15 cellular contexts compared by ENCODE assay signal in the genomic region with DNA sequence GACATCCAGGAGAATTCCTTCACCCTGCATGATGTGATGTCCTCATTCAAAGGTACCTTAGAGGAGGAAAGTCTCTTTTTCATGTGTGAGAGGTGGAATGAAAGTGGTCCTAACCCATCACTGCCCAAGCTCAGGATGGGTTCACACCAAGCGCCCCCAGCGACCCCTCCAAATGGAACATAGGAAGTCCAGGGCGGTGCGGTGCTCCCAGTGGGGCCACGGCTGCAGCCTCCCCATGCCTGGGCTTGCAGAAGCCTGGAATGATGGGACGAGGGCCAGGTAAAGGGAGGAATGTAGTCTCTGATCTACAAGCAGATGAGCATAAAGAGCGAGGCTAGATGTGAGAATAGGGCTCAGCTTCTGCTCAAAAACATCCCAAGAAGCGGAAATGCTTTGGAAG.
DNase-seq lines count a peak whose midpoint lies in the region; TF ChIP-seq lines count a peak whose summit lies in the region.
"Had no signal": no experiment of that assay in that cellular context is flagged by ENCODE, and none has a peak within 500 bp of the region (broad histone marks: within the 10 kb centered on the region; RNA-seq: fewer than 3 reads in every experiment).

No MANE protein-coding gene starts in this region.

- H2AFZ ChIP-seq in Karpas-422 (ENCODE audit: low read length) = no peak overlapping the region

- no peaks in the 10 kb centered on the region for H3K27me3 ChIP-seq in Karpas-422 (ENCODE audit: low read length)

- H3K79me2 ChIP-seq in Karpas-422 (ENCODE audit: low read length) = no peaks in the 10 kb centered on the region

- peak overlapping the region in 4 of 5 experiments; percentile 59 to 94 (median 92) for H3K27ac Mint-ChIP-seq in brain
- peak overlapping the region; percentile 4 for H3K27ac Mint-ChIP-seq in dendritic cell treated with granulocyte-macrophage colony-stimulating factor and Interleukin-4, amounts not matched to agents 40 ng/mL and 50 ng/mL, for 4 days
- H3K27ac Mint-ChIP-seq: CD4-positive, alpha-beta memory T cell had no signal

- no peaks in the 10 kb centered on the region for H4K20me1 ChIP-seq in Karpas-422 (ENCODE audit: insufficient read depth, low read depth, low read length)

- no peak for DNase-seq in erythroblast (lab: John Stamatoyannopoulos, UW)
- DNase-seq in H4 (ENCODE audit: low spot score) = no peak
- no peak for DNase-seq in Karpas-422
- DNase-seq: C1 segment of cervical spinal cord; Calu3; CD4-positive, alpha-beta memory T cell; COR-L47; DMS53; GF-D8; GOT3; H7; HCEC 1CT had no signal

- H3K9me2 ChIP-seq in Karpas-422 (replicated peaks; ENCODE audit: insufficient read depth, low read length) = no peaks in the 10 kb centered on the region

- peak overlapping the region in 1 of 5 experiments; percentile 19 for H3K4me3 Mint-ChIP-seq in brain
- H3K4me3 Mint-ChIP-seq in dendritic cell treated with granulocyte-macrophage colony-stimulating factor and Interleukin-4, amounts not matched to agents 40 ng/mL and 50 ng/mL, for 4 days = no peak overlapping the region
- H3K4me3 Mint-ChIP-seq: CD4-positive, alpha-beta memory T cell had no signal

- no peak overlapping the region for H3K4me2 ChIP-seq in Karpas-422 (ENCODE audit: low read depth, low read length, poor library complexity, severe bottlenecking)

- no peak overlapping the region for H3K9ac ChIP-seq in Karpas-422 (ENCODE audit: low read length)

- H3K9me3 Mint-ChIP-seq in brain = no peaks in the 10 kb centered on the region
- no peaks in the 10 kb centered on the region for H3K9me3 Mint-ChIP-seq in dendritic cell treated with granulocyte-macrophage colony-stimulating factor and Interleukin-4, amounts not matched to agents 40 ng/mL and 50 ng/mL, for 4 days
- H3K9me3 Mint-ChIP-seq: CD4-positive, alpha-beta memory T cell had no signal

- no peak overlapping the region for H3K4me3 ChIP-seq in Karpas-422 (ENCODE audit: low read length)

- H3K27ac ChIP-seq in temporal lobe (ENCODE audit: low read depth, low read length) = peak overlapping the region; percentile 17
- no peak overlapping the region for H3K27ac ChIP-seq in Karpas-422 (ENCODE audit: low read length)

- intact Hi-C loops in dendritic cell treated with granulocyte-macrophage colony-stimulating factor and Interleukin-4, amounts not matched to agents 40 ng/mL and 50 ng/mL, for 4 days (cut with micrococcal nuclease) = no loop called here

- peaks cover 30% of the 10 kb centered on the region for H3K36me3 Mint-ChIP-seq in brain
- H3K36me3 Mint-ChIP-seq in dendritic cell treated with granulocyte-macrophage colony-stimulating factor and Interleukin-4, amounts not matched to agents 40 ng/mL and 50 ng/mL, for 4 days (ENCODE audit: low read depth) = peaks cover 19% of the 10 kb centered on the region
- H3K36me3 Mint-ChIP-seq: CD4-positive, alpha-beta memory T cell had no signal

- TF ChIP-seq POLR2A in erythroblast (IDR thresholded peaks at IDR 0.05; ENCODE audit: low read length) = no peak

- no peaks in the 10 kb centered on the region for H3K36me3 ChIP-seq in Karpas-422 (ENCODE audit: insufficient read depth, low read length)

- no peaks in the 10 kb centered on the region for H3K9me3 ChIP-seq in Karpas-422 (ENCODE audit: low read length)

- peaks cover 63% of the 10 kb centered on the region for H3K4me1 Mint-ChIP-seq in brain
- peaks cover 65% of the 10 kb centered on the region for H3K4me1 Mint-ChIP-seq in dendritic cell treated with granulocyte-macrophage colony-stimulating factor and Interleukin-4, amounts not matched to agents 40 ng/mL and 50 ng/mL, for 4 days (ENCODE audit: low read depth)
- H3K4me1 Mint-ChIP-seq: CD4-positive, alpha-beta memory T cell had no signal

- no peak for TF ChIP-seq CTCF in brain (conservative IDR thresholded peaks at IDR 0.05)

- H3K4me1 ChIP-seq in Karpas-422 (ENCODE audit: low read length) = no peaks in the 10 kb centered on the region

- no peaks in the 10 kb centered on the region for H3K27me3 Mint-ChIP-seq in brain
- peaks cover 2% of the 10 kb centered on the region for H3K27me3 Mint-ChIP-seq in dendritic cell treated with granulocyte-macrophage colony-stimulating factor and Interleukin-4, amounts not matched to agents 40 ng/mL and 50 ng/mL, for 4 days
- H3K27me3 Mint-ChIP-seq: CD4-positive, alpha-beta memory T cell had no signal
